8 cellular contexts compared by ENCODE assay signal in genomic region chr13:30569901-30570576, GRCh38. TPM values are rescaled to one million over a fixed set of nuclear protein-coding genes. Genes with fewer than 3 reads are reported as not detected.
DNase-seq lines count a peak whose midpoint lies in the region; ATAC-seq and TF ChIP-seq lines count a peak whose summit lies in the region.

No MANE protein-coding gene starts in this region.

- TF ChIP-seq CTCF in PC-9 (conservative IDR thresholded peaks at IDR 0.05) = no peak
- TF ChIP-seq CTCF in fibroblast of lung (conservative IDR thresholded peaks at IDR 0.05 in 1 of 2, IDR thresholded peaks at IDR 0.05 in 1 of 2; ENCODE audit: low read depth in 1 of 2, low read length in 2 of 2) = no peak
- no peak for TF ChIP-seq CTCF in psoas muscle (IDR thresholded peaks at IDR 0.05)

- H3K9me3 ChIP-seq in PC-9 (ENCODE audit: insufficient read depth, low read depth) = no peaks in the 10 kb centered on the region
- H3K9me3 ChIP-seq in fibroblast of lung (ENCODE audit: control insufficient read depth, insufficient read depth, low read depth, low read length) = no peaks in the 10 kb centered on the region
- no peaks in the 10 kb centered on the region for H3K9me3 ChIP-seq in psoas muscle

- H3K4me3 ChIP-seq in PC-9 (no peak overlapping the region), fibroblast of lung (replicated peaks in 1 of 4; ENCODE audit: control extremely low read depth in 1 of 4, insufficient read depth in 1 of 4, low read depth in 3 of 4, low read length in 4 of 4) (no peak overlapping the region), psoas muscle (no peak overlapping the region)

- 70 to 77% (median 72%) methylated on average over 8 of the region's 8 CpGs for WGBS in psoas muscle, 3 donors

- H3K9me3 Mint-ChIP-seq in effector memory CD8-positive, alpha-beta T cell = no peaks in the 10 kb centered on the region

- no peaks in the 10 kb centered on the region for H3K36me3 Mint-ChIP-seq in effector memory CD8-positive, alpha-beta T cell (ENCODE audit: insufficient read depth)

- peak; percentile 48 to 88 (median 79) for ATAC-seq in psoas muscle
- no peak for ATAC-seq in GM21381 (IDR thresholded peaks at IDR 0.05; ENCODE audit: unreplicated experiment)
- no peak for ATAC-seq in effector memory CD8-positive, alpha-beta T cell (replicated peaks)

- BruUV-seq in PC-9 (replicated peaks; lab: Mats Ljungman, UMichigan) = no TSS peak

- intact Hi-C loops in PC-9 (cut with micrococcal nuclease; ENCODE audit: unreplicated experiment) (loop anchor here (2.0 to 10.0 kb wide), 3 partner anchors 103 to 435 kb away; no protein-coding TSS in a partner anchor), psoas muscle (cut with DNase I) (loop anchor here in 1 of 2 donors (10.0 kb wide), 2 partner anchors 95 to 435 kb away; no protein-coding TSS in a partner anchor)

- peak overlapping the region; percentile 32 for H3K4me2 ChIP-seq in PC-9
- peak overlapping the region; percentile 65 for H3K4me2 ChIP-seq in fibroblast of lung (ENCODE audit: extremely low read depth, insufficient read depth, low read length)

- peaks cover 18% of the 10 kb centered on the region for H3K4me1 ChIP-seq in PC-9 (replicated peaks; ENCODE audit: insufficient read depth)
- peaks cover 15% of the 10 kb centered on the region for H3K4me1 ChIP-seq in fibroblast of lung (ENCODE audit: control insufficient read depth, extremely low read depth, insufficient read depth, low read length)
- no peaks in the 10 kb centered on the region for H3K4me1 ChIP-seq in psoas muscle

- H3F3A ChIP-seq in PC-9 (ENCODE audit: insufficient read depth, low read depth) = peaks cover 5% of the 10 kb centered on the region; the same call in 1 of the 2 replicates

- H3K27ac ChIP-seq in PC-9 (peak overlapping the region; percentile 28), fibroblast of lung (ENCODE audit: insufficient read depth, low read length) (peak overlapping the region; percentile 49), psoas muscle (no peak overlapping the region)

- DNase-seq in EL (peak; percentile 95), PC-9 (peak; percentile 40 to 85), fibroblast of lung (ENCODE audit: low read depth in 2 of 2) (peak; percentile 95 to 99), psoas muscle (peak in 1 of 2 donors; percentile 19), NCI-H446 treated with DMSO at 0.1 percent for 48 hours (lab: John Stamatoyannopoulos, UW) (no peak), retina (no peak)
- no peak for DNase-seq in effector memory CD8-positive, alpha-beta T cell

- H3K27me3 Mint-ChIP-seq in effector memory CD8-positive, alpha-beta T cell = no peaks in the 10 kb centered on the region

- H3K27me3 ChIP-seq in PC-9 (ENCODE audit: insufficient read depth, low read depth) (no peaks in the 10 kb centered on the region), fibroblast of lung (ENCODE audit: control insufficient read depth, insufficient read depth, low read length) (no peaks in the 10 kb centered on the region), psoas muscle (ENCODE audit: insufficient read depth in 3 of 3, low read length in 2 of 3) (no peaks in the 10 kb centered on the region)

- no peaks in the 10 kb centered on the region for H3K9me2 ChIP-seq in PC-9 (ENCODE audit: insufficient read depth)

- H3K36me3 ChIP-seq in PC-9 (ENCODE audit: low read depth) = no peaks in the 10 kb centered on the region
- no peaks in the 10 kb centered on the region for H3K36me3 ChIP-seq in fibroblast of lung (ENCODE audit: control insufficient read depth, insufficient read depth, low read length)
- no peaks in the 10 kb centered on the region for H3K36me3 ChIP-seq in psoas muscle (ENCODE audit: insufficient read depth in 1 of 2, low read depth in 1 of 2)

- H3K79me2 ChIP-seq in PC-9 (ENCODE audit: low read depth) (no peaks in the 10 kb centered on the region), fibroblast of lung (ENCODE audit: control insufficient read depth, insufficient read depth, low read length) (no peaks in the 10 kb centered on the region)

- CTCF ChIA-PET in PC-9 (lab: Charles Lee) = no interaction called here

- H3K9ac ChIP-seq in fibroblast of lung (ENCODE audit: insufficient read depth, low read length) = no peak overlapping the region

- H4K20me1 ChIP-seq in PC-9 (ENCODE audit: insufficient read depth) (no peaks in the 10 kb centered on the region), fibroblast of lung (ENCODE audit: control insufficient read depth, extremely low read depth, insufficient read depth, low read length) (no peaks in the 10 kb centered on the region)

- H2AFZ ChIP-seq in PC-9 (no peak overlapping the region), fibroblast of lung (ENCODE audit: low read length) (peak overlapping the region; percentile 61)

- H3K4me3 Mint-ChIP-seq in effector memory CD8-positive, alpha-beta T cell = no peak overlapping the region

- H3K4me1 Mint-ChIP-seq in effector memory CD8-positive, alpha-beta T cell (ENCODE audit: low read depth in 2 of 2) = peaks cover 8 to 19% of the 10 kb centered on the region in 2 donors

- POLR2A ChIA-PET in PC-9 (lab: Charles Lee; ENCODE audit: unreplicated experiment) = no interaction called here

- no peak overlapping the region for H3K27ac Mint-ChIP-seq in effector memory CD8-positive, alpha-beta T cell

RNA-seq across cellular contexts. Expression of gene USPL1, which starts 47.7 kb away (rescaled TPM):
- total RNA-seq in PC-9 (2021) (8.9 and 10.7 TPM in 2 replicates), fibroblast of lung (12.4 and 14.1 TPM in 2 replicates), psoas muscle (10 to 100 TPM; 11.2 to 18.4 (median 13.1) TPM)
- polyA plus RNA-seq in fibroblast of lung (12.3 and 17.7 TPM in 2 replicates), psoas muscle (10 to 100 TPM in 2 of 3 donors, 1 to 10 TPM in 1; 6.6 to 17.3 (median 11.1) TPM)
- polyA plus RNA-seq in fibroblast of lung (2012) = 6.8 and 8.2 TPM in 2 replicates
- 4.5 and 4.8 TPM in 2 replicates for polyA minus RNA-seq in fibroblast of lung (ENCODE audit: low replicate concordance)

Comparison
In these comparisons a context has a peak if more than half of its experiments do, and no peak if none do; other contexts are left out.
1. DNase-seq: peak in EL (single experiment), PC-9 (2 of 2) and fibroblast of lung (2 of 2); none in NCI-H446 treated with DMSO at 0.1 percent for 48 hours (single experiment), retina (single experiment) and effector memory CD8-positive, alpha-beta T cell (0 of 3).
2. ATAC-seq: peak in psoas muscle (4 of 4); none in GM21381 (single experiment) and effector memory CD8-positive, alpha-beta T cell (single experiment).